In genomic region chr15:93477188-93477587, GRCh38 we compare ENCODE assay signal across 1 cellular context.
TF ChIP-seq lines count a peak whose summit lies in the region.

No MANE protein-coding gene starts in this region.

TF ChIP-seq in WTC11, 78 proteins besides CTCF, POLR2A, EP300 and RAD21 (continued from another document):
- no peak for TF ChIP-seq STAT6 (CRISPR knock-in tag; conservative IDR thresholded peaks at IDR 0.05; ENCODE audit: low read depth)
- TF ChIP-seq TEAD1 (CRISPR knock-in tag; IDR thresholded peaks at IDR 0.05): peak; percentile 90
- peak; percentile 69; the same call in 1 of the 2 replicates for TF ChIP-seq ZNF423 (CRISPR knock-in tag; IDR thresholded peaks at IDR 0.05)
- peak; percentile 50; the same call in 1 of the 2 replicates for TF ChIP-seq FOXP4 (CRISPR knock-in tag; IDR thresholded peaks at IDR 0.05)
- peak; percentile 79; the same call in 1 of the 2 replicates for TF ChIP-seq NFE2L1 (CRISPR knock-in tag; IDR thresholded peaks at IDR 0.05)
- no peak for TF ChIP-seq OVOL2 (CRISPR knock-in tag; IDR thresholded peaks at IDR 0.05; ENCODE audit: borderline replicate concordance)
- 0 out of 2 replicates have a peak, but pooled peaks have one; percentile 44 for TF ChIP-seq ZNF281 (CRISPR knock-in tag; IDR thresholded peaks at IDR 0.05)
- 0 out of 2 replicates have a peak, but pooled peaks have one; percentile 73 for TF ChIP-seq ZNF138 (CRISPR knock-in tag; conservative IDR thresholded peaks at IDR 0.05)
- TF ChIP-seq CREM (CRISPR knock-in tag; IDR thresholded peaks at IDR 0.05): 0 out of 2 replicates have a peak, but pooled peaks have one; percentile 8
- 0 out of 2 replicates have a peak, but pooled peaks have one; percentile 50 for TF ChIP-seq ZSCAN18 (CRISPR knock-in tag; IDR thresholded peaks at IDR 0.05)
- TF ChIP-seq MAX (CRISPR knock-in tag; IDR thresholded peaks at IDR 0.05): peak; percentile 69
- peak; percentile 57; the same call in 1 of the 2 replicates for TF ChIP-seq SP1 (CRISPR knock-in tag; conservative IDR thresholded peaks at IDR 0.05)
- TF ChIP-seq GTF2I (CRISPR knock-in tag; conservative IDR thresholded peaks at IDR 0.05): 0 out of 2 replicates have a peak, but pooled peaks have one; percentile 3
- TF ChIP-seq NFYB (CRISPR knock-in tag; conservative IDR thresholded peaks at IDR 0.05; ENCODE audit: low read depth): no peak
- peak; percentile 52; the same call in 1 of the 2 replicates for TF ChIP-seq CBFB (CRISPR knock-in tag; IDR thresholded peaks at IDR 0.05; ENCODE audit: low read depth)
- no peak for TF ChIP-seq TEAD4 (CRISPR knock-in tag; IDR thresholded peaks at IDR 0.05)
- no peak for TF ChIP-seq ZNF512 (CRISPR knock-in tag; IDR thresholded peaks at IDR 0.05; ENCODE audit: borderline replicate concordance)
- TF ChIP-seq E2F4 (CRISPR knock-in tag; IDR thresholded peaks at IDR 0.05; ENCODE audit: borderline replicate concordance, low read depth): no peak
- peak; percentile 60; the same call in 1 of the 2 replicates for TF ChIP-seq ZBTB21 (CRISPR knock-in tag; IDR thresholded peaks at IDR 0.05; ENCODE audit: borderline replicate concordance)
- no peak for TF ChIP-seq IRF1 (CRISPR knock-in tag; IDR thresholded peaks at IDR 0.05)
- peak; percentile 42; the same call in 1 of the 2 replicates for TF ChIP-seq USF1 (CRISPR knock-in tag; IDR thresholded peaks at IDR 0.05)
- no peak for TF ChIP-seq AR (CRISPR knock-in tag; IDR thresholded peaks at IDR 0.05)
- no peak for TF ChIP-seq E2F5 (CRISPR knock-in tag; IDR thresholded peaks at IDR 0.05)
